Comparison of ENCODE assay signal across 10 cellular contexts in genomic region chr20:47315339-47315662, GRCh38. TPM values are rescaled to one million over a fixed set of nuclear protein-coding genes. Genes with fewer than 3 reads are reported as not detected.
DNase-seq lines count a peak whose midpoint lies in the region; ATAC-seq, FAIRE-seq and TF ChIP-seq lines count a peak whose summit lies in the region.
"Had no signal": no experiment of that assay in that cellular context is flagged by ENCODE, and none has a peak within 500 bp of the region (broad histone marks: within the 10 kb centered on the region; RNA-seq: fewer than 3 reads in every experiment).

No MANE protein-coding gene starts in this region.

- DNase-seq in DMS 273 (lab: John Stamatoyannopoulos, UW; ENCODE audit: unreplicated experiment) (peak; percentile 58), DMS 273 treated with DMSO at 0.1 percent for 48 hours (lab: John Stamatoyannopoulos, UW) (no peak), stomach (no peak), RCC 7860 (ENCODE audit: low spot score) (no peak)
- DNase-seq: stimulated activated CD4-positive, alpha-beta T cell treated with anti-CD3 and anti-CD28 coated beads, Interleukin-4, amount 100 ng/mL, for 1 hour had no signal

- H3K9me3 ChIP-seq in iPS-20b (ENCODE audit: insufficient read depth, low read depth, low read length) = no peaks in the 10 kb centered on the region
- H3K9me3 ChIP-seq in stomach = no peaks in the 10 kb centered on the region

- no peak for ATAC-seq in GM18511 (IDR thresholded peaks at IDR 0.05; ENCODE audit: unreplicated experiment)
- no peak for ATAC-seq in GM19467 (IDR thresholded peaks at IDR 0.05; ENCODE audit: unreplicated experiment)

- TF ChIP-seq CTCF in VCaP (conservative IDR thresholded peaks at IDR 0.05) (no peak), stomach (IDR thresholded peaks at IDR 0.05) (no peak)

- peak overlapping the region; percentile 96; the same call in 1 of the 2 replicates for H3K9ac ChIP-seq in iPS-20b (ENCODE audit: low read depth, low read length)

- TF ChIP-seq EP300 in stomach (IDR thresholded peaks at IDR 0.05) = no peak

- no peak for FAIRE-seq in RCC 7860 (lab: Jason Lieb, UNC)

- TF ChIP-seq POLR2A in stomach (IDR thresholded peaks at IDR 0.05) = no peak

- intact Hi-C loops in stomach (cut with DNase I; ENCODE audit: low total_unique reads) = no loop called here

- H3K36me3 ChIP-seq in iPS-20b (ENCODE audit: insufficient read depth, low read depth, low read length) = peaks cover 19% of the 10 kb centered on the region
- peaks cover 0 to 15% (median 11%) of the 10 kb centered on the region in 4 donors for H3K36me3 ChIP-seq in stomach

- H3K4me3 ChIP-seq in iPS-20b (ENCODE audit: low read length) (peak overlapping the region; percentile 27; the same call in 1 of the 2 replicates), stomach (no peak overlapping the region)

- H3K27me3 ChIP-seq in iPS-20b (ENCODE audit: insufficient read depth, low read length) (no peaks in the 10 kb centered on the region), stomach (no peaks in the 10 kb centered on the region)

- H3K4me1 ChIP-seq in iPS-20b (ENCODE audit: insufficient read depth, low read length) (peaks cover 58% of the 10 kb centered on the region), stomach (peaks cover 61 to 96% (median 82%) of the 10 kb centered on the region in 4 donors)

- H3K27ac ChIP-seq in VCaP (peak overlapping the region; percentile 95; the same call in 1 of the 2 replicates), iPS-20b (ENCODE audit: low read length) (peak overlapping the region; percentile 99), stomach (peak overlapping the region; percentile 96 to 99 (median 97))
- H3K27ac ChIP-seq: 22Rv1 had no signal

- WGBS in stomach, 5 donors = 55 to 74% (median 67%) methylated on average over 4 of the region's 4 CpGs

RNA-seq across cellular contexts. Expression of gene ZMYND8, which starts 41.2 kb away (rescaled TPM):
- 10 to 100 TPM; 25.9 to 82.6 (median 54.3) TPM for total RNA-seq in stomach
- polyA plus RNA-seq in stomach = 10 to 100 TPM in 2 of 3 donors, 1 to 10 TPM in 1; 9.2 to 13.6 (median 12.7) TPM
